1 cellular context compared by ENCODE assay signal in the genomic region with DNA sequence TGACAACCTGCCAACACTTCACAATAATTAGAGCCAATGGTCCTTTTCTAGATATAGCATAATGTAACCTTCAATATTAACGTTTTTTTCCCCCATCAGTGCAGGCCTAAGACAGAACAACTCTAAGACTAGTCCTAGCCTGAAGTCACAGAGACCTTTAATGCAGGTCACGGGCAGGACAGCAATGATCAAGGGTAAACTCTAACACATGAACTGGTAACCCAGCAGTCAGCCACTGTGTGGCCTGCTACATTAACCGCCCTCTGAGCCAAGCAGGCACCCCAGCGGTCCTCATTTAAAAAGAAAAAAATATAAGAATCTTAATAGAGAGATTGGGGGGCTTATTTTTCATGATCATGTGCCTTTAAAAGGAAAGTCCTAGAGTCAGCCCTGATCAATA.
TF ChIP-seq lines count a peak whose summit lies in the region.

No MANE protein-coding gene starts in this region.

TF ChIP-seq in GM23338, 12 proteins besides CTCF, POLR2A, EP300 and RAD21 (continued from another document):
- TF ChIP-seq REST (IDR thresholded peaks at IDR 0.05; ENCODE audit: unreplicated experiment) = no peak
- TF ChIP-seq CREB1 (CRISPR knock-in tag; IDR thresholded peaks at IDR 0.05; ENCODE audit: low read depth) = no peak
TF ChIP-seq in GM23338: peak in this region for 0.
